In the genomic region with DNA sequence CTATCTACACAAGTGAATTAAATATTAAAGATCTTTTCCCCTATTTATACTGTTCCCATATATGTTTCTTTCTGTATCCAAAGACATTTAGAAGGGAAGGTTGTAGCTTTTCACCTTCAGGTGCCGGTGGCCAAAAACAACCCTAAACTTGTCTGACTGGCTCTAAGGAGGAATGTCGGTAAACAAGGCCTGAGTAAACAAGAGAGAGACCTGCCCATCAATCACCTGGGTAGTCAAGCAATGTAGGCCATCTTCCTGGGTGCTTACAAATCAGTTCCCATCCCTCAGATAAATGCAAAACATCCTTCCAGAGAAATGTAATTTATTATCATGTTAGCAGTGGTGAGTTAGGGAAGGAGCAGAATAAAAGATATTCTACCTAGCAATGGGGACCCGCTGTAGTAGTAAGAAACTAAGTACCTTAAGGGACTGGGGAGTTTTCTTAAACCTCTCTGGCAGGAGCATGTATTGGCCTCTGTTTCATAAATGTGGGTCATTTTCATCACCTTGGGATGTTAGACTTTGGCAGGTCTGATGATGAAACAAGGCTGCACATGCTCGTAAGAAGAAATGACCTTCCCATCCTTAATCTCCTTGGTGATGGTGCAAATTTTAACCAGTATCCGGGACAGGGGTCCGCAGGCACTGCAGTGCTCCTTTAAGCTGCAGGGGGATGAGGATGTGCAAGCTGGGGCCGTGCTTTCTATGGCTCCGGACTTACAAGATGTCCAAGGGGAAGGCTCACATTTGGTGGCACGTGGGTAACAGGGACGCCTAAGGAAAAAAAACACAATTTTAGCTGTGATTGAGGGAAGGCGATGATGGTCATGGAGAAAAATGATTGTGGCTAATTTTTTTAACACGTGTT, we compare ENCODE assay signal across 15 cellular contexts. TPM values are rescaled to one million over a fixed set of nuclear protein-coding genes. Genes with fewer than 3 reads are reported as not detected.
DNase-seq lines count a peak whose midpoint lies in the region; ATAC-seq, FAIRE-seq and TF ChIP-seq lines count a peak whose summit lies in the region.
"Had no signal": no experiment of that assay in that cellular context is flagged by ENCODE, and none has a peak within 500 bp of the region (broad histone marks: within the 10 kb centered on the region; RNA-seq: fewer than 3 reads in every experiment).

No MANE protein-coding gene starts in this region.

- H3K4me3 Mint-ChIP-seq in activated T-cell treated with anti-CD3 and anti-CD28 coated beads, Interleukin-2, amount 50 U/mL, for 4 hours: no peak overlapping the region
- H3K4me3 Mint-ChIP-seq: activated CD8-positive, alpha-beta T cell treated with anti-CD3 and anti-CD28 coated beads for 36 hours had no signal

- H2AFZ ChIP-seq in HepG2 (ENCODE audit: low read length): no peak overlapping the region

- DNase-seq in HepG2 (ENCODE audit: low spot score) (peak; percentile 92), right lobe of liver (no peak), brain microvascular endothelial cell (no peak), left lung (no peak), ureter (ENCODE audit: low spot score) (peak; percentile 50), germinal center (ENCODE audit: low spot score) (no peak)
- no peak for DNase-seq in activated T-cell treated with anti-CD3 and anti-CD28 coated beads, Interleukin-2, amount 50 U/mL, for 4 hours
- DNase-seq: activated CD8-positive, alpha-beta T cell treated with anti-CD3 and anti-CD28 coated beads for 36 hours; Right ventricle myocardium superior; substantia nigra had no signal

- H3K9me3 Mint-ChIP-seq in activated T-cell treated with anti-CD3 and anti-CD28 coated beads, Interleukin-2, amount 50 U/mL, for 4 hours: no peaks in the 10 kb centered on the region
- H3K9me3 Mint-ChIP-seq: activated CD8-positive, alpha-beta T cell treated with anti-CD3 and anti-CD28 coated beads for 36 hours had no signal

- POLR2A ChIA-PET in HepG2 (lab: Yijun Ruan, JAX): interaction anchor here (0.6 to 3.7 kb wide), 15 partner anchors 8 to 458 kb away, joined by 3 to 18 read pairs (median 4); a partner anchor contains a TSS

- peaks cover 7% of the 10 kb centered on the region for H3K27me3 Mint-ChIP-seq in activated T-cell treated with anti-CD3 and anti-CD28 coated beads, Interleukin-2, amount 50 U/mL, for 4 hours (ENCODE audit: low read depth)

- no peaks in the 10 kb centered on the region for H3K36me3 Mint-ChIP-seq in activated T-cell treated with anti-CD3 and anti-CD28 coated beads, Interleukin-2, amount 50 U/mL, for 4 hours (ENCODE audit: insufficient read depth)

- TF ChIP-seq EP300 in HepG2 (IDR thresholded peaks at IDR 0.05; ENCODE audit: low read depth in 2 of 2, low read length in 2 of 2) (peak; percentile 45 to 95; a peak in 2 of 4 replicates), HepG2 (CRISPR knock-in tag; IDR thresholded peaks at IDR 0.05; ENCODE audit: borderline replicate concordance) (peak; percentile 91)

- ATAC-seq in HepG2: peak; percentile 46
- no peak for ATAC-seq in right lobe of liver
- peak; percentile 73 for ATAC-seq in left lung
- ATAC-seq in activated T-cell treated with anti-CD3 and anti-CD28 coated beads, Interleukin-2, amount 50 U/mL, for 4 hours: no peak
- ATAC-seq in HG02973 (IDR thresholded peaks at IDR 0.05; ENCODE audit: unreplicated experiment): no peak
- ATAC-seq: activated CD8-positive, alpha-beta T cell treated with anti-CD3 and anti-CD28 coated beads for 36 hours had no signal

- TF ChIP-seq CTCF in HepG2 (CRISPR knock-in tag; IDR thresholded peaks at IDR 0.05) (no peak), right lobe of liver (IDR thresholded peaks at IDR 0.05) (no peak), brain microvascular endothelial cell (IDR thresholded peaks at IDR 0.05; ENCODE audit: low read depth, low read length, missing control alignments) (no peak), left lung (IDR thresholded peaks at IDR 0.05) (no peak)

- FAIRE-seq in HepG2 (lab: Jason Lieb, UNC): peak; percentile 72
- FAIRE-seq: frontal cortex, TTC549 had no signal

- no peaks in the 10 kb centered on the region for H3K79me2 ChIP-seq in HepG2 (ENCODE audit: insufficient read depth, low read length)

- TF ChIP-seq POLR2A in HepG2 (IDR thresholded peaks at IDR 0.05; ENCODE audit: insufficient read depth in 1 of 2, low read depth in 2 of 2, low read length in 2 of 2) (no peak), right lobe of liver (IDR thresholded peaks at IDR 0.05) (no peak)

- H3K9me3 ChIP-seq in HepG2 (ENCODE audit: low read length): 0 out of 2 replicates have a peak, but pooled peaks cover 6% of the 10 kb centered on the region
- no peaks in the 10 kb centered on the region for H3K9me3 ChIP-seq in right lobe of liver
- no peaks in the 10 kb centered on the region for H3K9me3 ChIP-seq in left lung

- CTCF ChIA-PET in HepG2 (lab: Yijun Ruan, JAX; ENCODE audit: low intra/inter-chr PET ratio, low total read pairs): no interaction called here

- intact Hi-C loops in HepG2 (cut with micrococcal nuclease; ENCODE audit: unreplicated experiment) (no loop called here), right lobe of liver (cut with DNase I) (no loop called here), left lung (cut with DNase I) (no loop called here)

- H3K4me3 ChIP-seq in HepG2 (replicated peaks in 1 of 3; ENCODE audit: insufficient read depth in 1 of 3, low read depth in 2 of 3, low read length in 3 of 3) (no peak overlapping the region; a peak in 1 of 6 replicates), right lobe of liver (no peak overlapping the region), brain microvascular endothelial cell (ENCODE audit: low read depth, low read length) (no peak overlapping the region), left lung (no peak overlapping the region)
- H3K4me3 ChIP-seq: skin epidermis had no signal

- no peaks in the 10 kb centered on the region for H4K20me1 ChIP-seq in HepG2 (ENCODE audit: insufficient read depth, low read length)

- in situ Hi-C loops in HepG2 (cut with HindIII; ENCODE audit: extremely low pct_ligation_motif_present, low pct_unique_long_range_greater_than_20kb) (loop anchor here (10.0 kb wide), 1 partner anchor 96 kb away; a partner anchor contains a TSS), brain microvascular endothelial cell (cut with HindIII; ENCODE audit: low pct_ligation_motif_present, low sequenced_read_pairs) (no loop called here)

- H3K4me1 ChIP-seq in HepG2 (ENCODE audit: insufficient read depth, low read length) (peaks cover 75% of the 10 kb centered on the region), right lobe of liver (peaks cover 0 to 3% (median 0%) of the 10 kb centered on the region in 4 donors), left lung (no peaks in the 10 kb centered on the region)

- no TSS peak for BruUV-seq in HepG2 (replicated peaks; lab: Mats Ljungman, UMichigan)

- H3K27ac ChIP-seq in HepG2 (ENCODE audit: extremely low read length, insufficient read depth, low read length): peak overlapping the region; percentile 90
- H3K27ac ChIP-seq in right lobe of liver: no peak overlapping the region
- peak overlapping the region; percentile 91 for H3K27ac ChIP-seq in brain microvascular endothelial cell
- H3K27ac ChIP-seq in left lung: peak overlapping the region in 1 of 2 donors; percentile 30

- no peaks in the 10 kb centered on the region for H3K36me3 ChIP-seq in HepG2 (replicated peaks in 1 of 2; ENCODE audit: control insufficient read depth in 1 of 2, insufficient read depth in 2 of 2, low read length in 2 of 2)
- no peaks in the 10 kb centered on the region for H3K36me3 ChIP-seq in right lobe of liver
- H3K36me3 ChIP-seq in brain microvascular endothelial cell (replicated peaks): no peaks in the 10 kb centered on the region
- H3K36me3 ChIP-seq in left lung: no peaks in the 10 kb centered on the region

- H3K4me2 ChIP-seq in HepG2 (ENCODE audit: low read depth, low read length): peak overlapping the region; percentile 44

- H3K4me1 Mint-ChIP-seq in activated T-cell treated with anti-CD3 and anti-CD28 coated beads, Interleukin-2, amount 50 U/mL, for 4 hours (ENCODE audit: low read depth): no peaks in the 10 kb centered on the region

- peak overlapping the region; percentile 70 for H3K9ac ChIP-seq in HepG2 (ENCODE audit: insufficient read depth, low read depth, low read length)

- no peaks in the 10 kb centered on the region for H3K27me3 ChIP-seq in HepG2 (ENCODE audit: control insufficient read depth in 1 of 2, insufficient read depth in 2 of 2, low read length in 2 of 2)
- no peaks in the 10 kb centered on the region for H3K27me3 ChIP-seq in right lobe of liver
- H3K27me3 ChIP-seq in brain microvascular endothelial cell (replicated peaks): no peaks in the 10 kb centered on the region
- peaks cover 0 to under 1% of the 10 kb centered on the region in 2 donors for H3K27me3 ChIP-seq in left lung

- no peak for TF ChIP-seq RAD21 in HepG2 (CRISPR knock-in tag; IDR thresholded peaks at IDR 0.05)

- WGBS in HepG2 (ENCODE audit: low lambda C conversion rate): 69% methylated on average over 12 of the region's 12 CpGs
- WGBS in right lobe of liver (ENCODE audit: insufficient coverage, low coverage, low lambda C conversion rate, missing lambda C conversion rate): 64% methylated on average over 11 of the region's 12 CpGs

RNA-seq across cellular contexts. Expression of a gene that starts 8.4 kb away (rescaled TPM):
- 0.07 TPM in 1 of 2 replicates, not detected in the other for total RNA-seq in HepG2 (2016; rRNA removed; fragmentation: Illumina TruSeq; extraction: Trizol)
- not detected in 2 replicates for total RNA-seq in HepG2 (2016; cell fraction: cytosol; rRNA removed; fragmentation: Illumina TruSeq; extraction: Trizol; ENCODE audit: low read depth)
- total RNA-seq in HepG2 (2016; cell fraction: insoluble cytoplasmic fraction; rRNA removed; fragmentation: Illumina TruSeq; extraction: Trizol): not detected in 2 replicates
- total RNA-seq in HepG2 (2016; cell fraction: membrane; rRNA removed; fragmentation: Illumina TruSeq; extraction: Trizol): not detected in 2 replicates
- 0.22 TPM in 1 of 2 replicates, not detected in the other for total RNA-seq in HepG2 (2016; cell fraction: nucleus; rRNA removed; fragmentation: Illumina TruSeq; extraction: Trizol)
- 1.2 and 1.6 TPM in 2 replicates for polyA plus RNA-seq in HepG2 (2011; rRNA removed)
- 0.78 and 0.97 TPM in 2 replicates for polyA plus RNA-seq in HepG2 (2011; cell fraction: cytosol; rRNA removed)
- 1.9 and 3.2 TPM in 2 replicates for polyA plus RNA-seq in HepG2 (2011; cell fraction: nucleus; rRNA removed)
- 0.28 and 1.8 TPM in 2 replicates for polyA plus RNA-seq in HepG2 (2012)
- polyA plus RNA-seq in HepG2 (2016; cell fraction: cytosol; fragmentation: Illumina TruSeq; extraction: Trizol; ENCODE audit: low read depth): not detected in 2 replicates
- not detected in 2 replicates for polyA plus RNA-seq in HepG2 (2016; cell fraction: insoluble cytoplasmic fraction; fragmentation: Illumina TruSeq; extraction: Trizol; ENCODE audit: low read depth)
- not detected in 2 replicates for polyA plus RNA-seq in HepG2 (2016; cell fraction: membrane; fragmentation: Illumina TruSeq; extraction: Trizol; ENCODE audit: low read depth)
- not detected in 2 replicates for polyA plus RNA-seq in HepG2 (2016; cell fraction: nucleus; fragmentation: Illumina TruSeq; extraction: Trizol; ENCODE audit: insufficient read depth, low read depth)
- polyA minus RNA-seq in HepG2 (2011; rRNA and poly(A)+ RNA removed; ENCODE audit: low replicate concordance): 0.46 TPM in 1 of 2 replicates, not detected in the other
- 0.59 and 0.62 TPM in 2 replicates for polyA minus RNA-seq in HepG2 (2011; cell fraction: cytosol; rRNA and poly(A)+ RNA removed)
- polyA minus RNA-seq in HepG2 (2011; cell fraction: nucleus; rRNA and poly(A)+ RNA removed): 0.52 and 1.4 TPM in 2 replicates
- not detected for total RNA-seq in right lobe of liver
- total RNA-seq in left lung: under 1 TPM in 1 of 2 donors, not detected in 1; 0.41 TPM
- not detected for total RNA-seq in ureter
- total RNA-seq in activated T-cell treated with anti-CD3 and anti-CD28 coated beads, Interleukin-2, amount 50 U/mL, for 4 hours: not detected
- total RNA-seq: A673; activated CD8-positive, alpha-beta T cell treated with anti-CD3 and anti-CD28 coated beads for 36 hours; frontal cortex; Right ventricle myocardium superior had no signal

RNA-seq across cellular contexts. Expression of a gene that starts 20.9 kb away (rescaled TPM):
- total RNA-seq in HepG2 (2016; rRNA removed; fragmentation: Illumina TruSeq; extraction: Trizol) (24.7 and 32.9 TPM in 2 replicates), right lobe of liver (10 to 100 TPM in 2 of 6 experiments, 1 to 10 TPM in 1, under 1 TPM in 1, not detected in 2; 0.49 to 17.6 (median 10.0) TPM), left lung (1 to 10 TPM in 1 of 2 donors, under 1 TPM in 1; 0.35 to 5.6 TPM), ureter (3.9 TPM)
- 14.1 and 15.3 TPM in 2 replicates for total RNA-seq in HepG2 (2016; cell fraction: cytosol; rRNA removed; fragmentation: Illumina TruSeq; extraction: Trizol; ENCODE audit: low read depth)
- 23.3 and 28.9 TPM in 2 replicates for total RNA-seq in HepG2 (2016; cell fraction: insoluble cytoplasmic fraction; rRNA removed; fragmentation: Illumina TruSeq; extraction: Trizol)
- 18.4 and 19.9 TPM in 2 replicates for total RNA-seq in HepG2 (2016; cell fraction: membrane; rRNA removed; fragmentation: Illumina TruSeq; extraction: Trizol)
- total RNA-seq in HepG2 (2016; cell fraction: nucleus; rRNA removed; fragmentation: Illumina TruSeq; extraction: Trizol): 14.3 and 15.5 TPM in 2 replicates
- 48.4 and 51.1 TPM in 2 replicates for polyA plus RNA-seq in HepG2 (2011; rRNA removed)
- polyA plus RNA-seq in HepG2 (2011; cell fraction: cytosol; rRNA removed): 50.5 and 56.8 TPM in 2 replicates
- 21.1 and 23.4 TPM in 2 replicates for polyA plus RNA-seq in HepG2 (2011; cell fraction: nucleus; rRNA removed)
- polyA plus RNA-seq in HepG2 (2012): 8.4 and 9.9 TPM in 2 replicates
- 11.1 and 15.1 TPM in 2 replicates for polyA plus RNA-seq in HepG2 (2016; cell fraction: cytosol; fragmentation: Illumina TruSeq; extraction: Trizol; ENCODE audit: low read depth)
- polyA plus RNA-seq in HepG2 (2016; cell fraction: insoluble cytoplasmic fraction; fragmentation: Illumina TruSeq; extraction: Trizol; ENCODE audit: low read depth): 32.4 and 32.9 TPM in 2 replicates
- polyA plus RNA-seq in HepG2 (2016; cell fraction: membrane; fragmentation: Illumina TruSeq; extraction: Trizol; ENCODE audit: low read depth): 15.7 and 15.9 TPM in 2 replicates
- 15.6 and 16.4 TPM in 2 replicates for polyA plus RNA-seq in HepG2 (2016; cell fraction: nucleus; fragmentation: Illumina TruSeq; extraction: Trizol; ENCODE audit: insufficient read depth, low read depth)
- 31.9 TPM in 1 of 2 replicates, not detected in the other for polyA minus RNA-seq in HepG2 (2011; rRNA and poly(A)+ RNA removed; ENCODE audit: low replicate concordance)
- 30.6 and 34.0 TPM in 2 replicates for polyA minus RNA-seq in HepG2 (2011; cell fraction: cytosol; rRNA and poly(A)+ RNA removed)
- 45.1 and 60.5 TPM in 2 replicates for polyA minus RNA-seq in HepG2 (2011; cell fraction: nucleus; rRNA and poly(A)+ RNA removed)
- not detected for total RNA-seq in activated T-cell treated with anti-CD3 and anti-CD28 coated beads, Interleukin-2, amount 50 U/mL, for 4 hours
- total RNA-seq: A673; activated CD8-positive, alpha-beta T cell treated with anti-CD3 and anti-CD28 coated beads for 36 hours; Right ventricle myocardium superior had no signal

RNA-seq across cellular contexts. Expression of a gene that starts 25.8 kb away (rescaled TPM):
- total RNA-seq in HepG2 (2016; rRNA removed; fragmentation: Illumina TruSeq; extraction: Trizol) (not detected in 2 replicates), right lobe of liver (not detected), left lung (not detected), ureter (not detected)
- not detected in 2 replicates for total RNA-seq in HepG2 (2016; cell fraction: cytosol; rRNA removed; fragmentation: Illumina TruSeq; extraction: Trizol; ENCODE audit: low read depth)
- not detected in 2 replicates for total RNA-seq in HepG2 (2016; cell fraction: insoluble cytoplasmic fraction; rRNA removed; fragmentation: Illumina TruSeq; extraction: Trizol)
- not detected in 2 replicates for total RNA-seq in HepG2 (2016; cell fraction: membrane; rRNA removed; fragmentation: Illumina TruSeq; extraction: Trizol)
- total RNA-seq in HepG2 (2016; cell fraction: nucleus; rRNA removed; fragmentation: Illumina TruSeq; extraction: Trizol): not detected in 2 replicates
- not detected in 2 replicates for polyA plus RNA-seq in HepG2 (2011; rRNA removed)
- not detected in 2 replicates for polyA plus RNA-seq in HepG2 (2011; cell fraction: cytosol; rRNA removed)
- polyA plus RNA-seq in HepG2 (2011; cell fraction: nucleus; rRNA removed): not detected in 2 replicates
- polyA plus RNA-seq in HepG2 (2012): not detected in 2 replicates
- polyA plus RNA-seq in HepG2 (2016; cell fraction: cytosol; fragmentation: Illumina TruSeq; extraction: Trizol; ENCODE audit: low read depth): not detected in 2 replicates
- polyA plus RNA-seq in HepG2 (2016; cell fraction: insoluble cytoplasmic fraction; fragmentation: Illumina TruSeq; extraction: Trizol; ENCODE audit: low read depth): not detected in 2 replicates
- polyA plus RNA-seq in HepG2 (2016; cell fraction: membrane; fragmentation: Illumina TruSeq; extraction: Trizol; ENCODE audit: low read depth): not detected in 2 replicates
- not detected in 2 replicates for polyA plus RNA-seq in HepG2 (2016; cell fraction: nucleus; fragmentation: Illumina TruSeq; extraction: Trizol; ENCODE audit: insufficient read depth, low read depth)
- polyA minus RNA-seq in HepG2 (2011; rRNA and poly(A)+ RNA removed; ENCODE audit: low replicate concordance): not detected in 2 replicates
- polyA minus RNA-seq in HepG2 (2011; cell fraction: cytosol; rRNA and poly(A)+ RNA removed): not detected in 2 replicates
- polyA minus RNA-seq in HepG2 (2011; cell fraction: nucleus; rRNA and poly(A)+ RNA removed): not detected in 2 replicates
- not detected for total RNA-seq in activated T-cell treated with anti-CD3 and anti-CD28 coated beads, Interleukin-2, amount 50 U/mL, for 4 hours
- total RNA-seq: activated CD8-positive, alpha-beta T cell treated with anti-CD3 and anti-CD28 coated beads for 36 hours; frontal cortex; Right ventricle myocardium superior had no signal

RNA-seq across cellular contexts. Expression of a gene that starts 35.6 kb away (rescaled TPM):
- total RNA-seq in HepG2 (2016; rRNA removed; fragmentation: Illumina TruSeq; extraction: Trizol): not detected in 2 replicates
- total RNA-seq in HepG2 (2016; cell fraction: cytosol; rRNA removed; fragmentation: Illumina TruSeq; extraction: Trizol; ENCODE audit: low read depth): not detected in 2 replicates
- not detected in 2 replicates for total RNA-seq in HepG2 (2016; cell fraction: insoluble cytoplasmic fraction; rRNA removed; fragmentation: Illumina TruSeq; extraction: Trizol)
- total RNA-seq in HepG2 (2016; cell fraction: membrane; rRNA removed; fragmentation: Illumina TruSeq; extraction: Trizol): not detected in 2 replicates
- total RNA-seq in HepG2 (2016; cell fraction: nucleus; rRNA removed; fragmentation: Illumina TruSeq; extraction: Trizol): not detected in 2 replicates
- not detected in 2 replicates for polyA plus RNA-seq in HepG2 (2011; rRNA removed)
- polyA plus RNA-seq in HepG2 (2011; cell fraction: cytosol; rRNA removed): not detected in 2 replicates
- polyA plus RNA-seq in HepG2 (2011; cell fraction: nucleus; rRNA removed): not detected in 2 replicates
- not detected in 2 replicates for polyA plus RNA-seq in HepG2 (2012)
- not detected in 2 replicates for polyA plus RNA-seq in HepG2 (2016; cell fraction: cytosol; fragmentation: Illumina TruSeq; extraction: Trizol; ENCODE audit: low read depth)
- not detected in 2 replicates for polyA plus RNA-seq in HepG2 (2016; cell fraction: insoluble cytoplasmic fraction; fragmentation: Illumina TruSeq; extraction: Trizol; ENCODE audit: low read depth)
- polyA plus RNA-seq in HepG2 (2016; cell fraction: membrane; fragmentation: Illumina TruSeq; extraction: Trizol; ENCODE audit: low read depth): not detected in 2 replicates
- not detected in 2 replicates for polyA plus RNA-seq in HepG2 (2016; cell fraction: nucleus; fragmentation: Illumina TruSeq; extraction: Trizol; ENCODE audit: insufficient read depth, low read depth)
- polyA minus RNA-seq in HepG2 (2011; rRNA and poly(A)+ RNA removed; ENCODE audit: low replicate concordance): not detected in 2 replicates
- polyA minus RNA-seq in HepG2 (2011; cell fraction: cytosol; rRNA and poly(A)+ RNA removed): not detected in 2 replicates
- polyA minus RNA-seq in HepG2 (2011; cell fraction: nucleus; rRNA and poly(A)+ RNA removed): not detected in 2 replicates
- not detected for total RNA-seq in right lobe of liver
- not detected for total RNA-seq in left lung
- total RNA-seq in ureter: not detected
- total RNA-seq in activated T-cell treated with anti-CD3 and anti-CD28 coated beads, Interleukin-2, amount 50 U/mL, for 4 hours: not detected
- total RNA-seq: A673; activated CD8-positive, alpha-beta T cell treated with anti-CD3 and anti-CD28 coated beads for 36 hours; frontal cortex; Right ventricle myocardium superior had no signal

RNA-seq across cellular contexts. Expression of a gene that starts 41.4 kb away (rescaled TPM):
- total RNA-seq in HepG2 (2016; rRNA removed; fragmentation: Illumina TruSeq; extraction: Trizol) (not detected in 2 replicates), right lobe of liver (not detected), left lung (not detected), ureter (not detected)
- total RNA-seq in HepG2 (2016; cell fraction: cytosol; rRNA removed; fragmentation: Illumina TruSeq; extraction: Trizol; ENCODE audit: low read depth): not detected in 2 replicates
- total RNA-seq in HepG2 (2016; cell fraction: insoluble cytoplasmic fraction; rRNA removed; fragmentation: Illumina TruSeq; extraction: Trizol): not detected in 2 replicates
- not detected in 2 replicates for total RNA-seq in HepG2 (2016; cell fraction: membrane; rRNA removed; fragmentation: Illumina TruSeq; extraction: Trizol)
- total RNA-seq in HepG2 (2016; cell fraction: nucleus; rRNA removed; fragmentation: Illumina TruSeq; extraction: Trizol): not detected in 2 replicates
- polyA plus RNA-seq in HepG2 (2011; rRNA removed): not detected in 2 replicates
- polyA plus RNA-seq in HepG2 (2011; cell fraction: cytosol; rRNA removed): not detected in 2 replicates
- 0.29 TPM in 1 of 2 replicates, not detected in the other for polyA plus RNA-seq in HepG2 (2011; cell fraction: nucleus; rRNA removed)
- polyA plus RNA-seq in HepG2 (2012): not detected in 2 replicates
- not detected in 2 replicates for polyA plus RNA-seq in HepG2 (2016; cell fraction: cytosol; fragmentation: Illumina TruSeq; extraction: Trizol; ENCODE audit: low read depth)
- polyA plus RNA-seq in HepG2 (2016; cell fraction: insoluble cytoplasmic fraction; fragmentation: Illumina TruSeq; extraction: Trizol; ENCODE audit: low read depth): not detected in 2 replicates
- not detected in 2 replicates for polyA plus RNA-seq in HepG2 (2016; cell fraction: membrane; fragmentation: Illumina TruSeq; extraction: Trizol; ENCODE audit: low read depth)
- not detected in 2 replicates for polyA plus RNA-seq in HepG2 (2016; cell fraction: nucleus; fragmentation: Illumina TruSeq; extraction: Trizol; ENCODE audit: insufficient read depth, low read depth)
- polyA minus RNA-seq in HepG2 (2011; rRNA and poly(A)+ RNA removed; ENCODE audit: low replicate concordance): not detected in 2 replicates
- polyA minus RNA-seq in HepG2 (2011; cell fraction: cytosol; rRNA and poly(A)+ RNA removed): not detected in 2 replicates
- not detected in 2 replicates for polyA minus RNA-seq in HepG2 (2011; cell fraction: nucleus; rRNA and poly(A)+ RNA removed)
- total RNA-seq in activated T-cell treated with anti-CD3 and anti-CD28 coated beads, Interleukin-2, amount 50 U/mL, for 4 hours: not detected
- total RNA-seq: A673; activated CD8-positive, alpha-beta T cell treated with anti-CD3 and anti-CD28 coated beads for 36 hours; frontal cortex; Right ventricle myocardium superior had no signal

Comparison
In these comparisons a context has a peak if more than half of its experiments do, and no peak if none do; other contexts are left out.
1. ATAC-seq: peak in HepG2 (single experiment) and left lung (single experiment); none in right lobe of liver (0 of 4), activated T-cell treated with anti-CD3 and anti-CD28 coated beads, Interleukin-2, amount 50 U/mL, for 4 hours (0 of 2) and HG02973 (single experiment).
2. DNase-seq: peak in HepG2 (single experiment) and ureter (single experiment); none in right lobe of liver (0 of 3), brain microvascular endothelial cell (single experiment), left lung (0 of 2), activated T-cell treated with anti-CD3 and anti-CD28 coated beads, Interleukin-2, amount 50 U/mL, for 4 hours (single experiment) and germinal center (single experiment).
3. H3K27ac ChIP-seq: peak in HepG2 (single experiment) and brain microvascular endothelial cell (single experiment); none in right lobe of liver (0 of 3).